9 cellular contexts compared by ENCODE assay signal in genomic region chr6:26576407-26576843, GRCh38. TPM values are rescaled to one million over a fixed set of nuclear protein-coding genes. Genes with fewer than 3 reads are reported as not detected.
DNase-seq lines count a peak whose midpoint lies in the region; ATAC-seq and TF ChIP-seq lines count a peak whose summit lies in the region.
"Had no signal": no experiment of that assay in that cellular context is flagged by ENCODE, and none has a peak within 500 bp of the region (broad histone marks: within the 10 kb centered on the region; RNA-seq: fewer than 3 reads in every experiment).

No MANE protein-coding gene starts in this region.

- CTCF ChIA-PET in activated CD8-positive, alpha-beta T cell treated with anti-CD3 and anti-CD28 coated beads for 36 hours (lab: Charles Lee) = interaction anchor here (0.8 to 15.0 kb wide), 5 partner anchors 18 to 245 kb away, joined by 3 to 180 read pairs (median 3); partner anchors contain the start of gene ABT1
- CTCF ChIA-PET in activated CD8-positive, alpha-beta T cell treated with anti-CD3 and anti-CD28 coated beads, Interleukin-2, amount 10 ng/mL, durations not matched to agents 7 days and 5 days (lab: Charles Lee) = interaction anchor here (1.0 to 20.0 kb wide), 7 partner anchors 8 to 254 kb away, joined by 3 to 298 read pairs (median 7); no protein-coding TSS in a partner anchor

- intact Hi-C loops in activated CD8-positive, alpha-beta T cell treated with anti-CD3 and anti-CD28 coated beads for 36 hours (cut with micrococcal nuclease) = no loop called here
- intact Hi-C loops in dorsolateral prefrontal cortex (cut with DNase I) = no loop called here

- peak overlapping the region; percentile 74 for H3K4me3 Mint-ChIP-seq in activated CD8-positive, alpha-beta T cell treated with anti-CD3 and anti-CD28 coated beads for 36 hours
- no peak overlapping the region for H3K4me3 Mint-ChIP-seq in activated CD8-positive, alpha-beta T cell treated with anti-CD3 and anti-CD28 coated beads, Interleukin-2, amount 10 ng/mL, durations not matched to agents 7 days and 5 days
- no peak overlapping the region for H3K4me3 Mint-ChIP-seq in progenitor cell of endocrine pancreas (ENCODE audit: low read depth)

- H3K4me1 Mint-ChIP-seq in activated CD8-positive, alpha-beta T cell treated with anti-CD3 and anti-CD28 coated beads for 36 hours (ENCODE audit: low read depth) = peaks cover 33% of the 10 kb centered on the region
- peaks cover 40% of the 10 kb centered on the region for H3K4me1 Mint-ChIP-seq in activated CD8-positive, alpha-beta T cell treated with anti-CD3 and anti-CD28 coated beads, Interleukin-2, amount 10 ng/mL, durations not matched to agents 7 days and 5 days (ENCODE audit: low read depth)
- peaks cover 7% of the 10 kb centered on the region for H3K4me1 Mint-ChIP-seq in progenitor cell of endocrine pancreas (ENCODE audit: low read depth)

- peaks cover 1% of the 10 kb centered on the region for H3K27me3 Mint-ChIP-seq in activated CD8-positive, alpha-beta T cell treated with anti-CD3 and anti-CD28 coated beads for 36 hours
- peaks cover 20% of the 10 kb centered on the region for H3K27me3 Mint-ChIP-seq in activated CD8-positive, alpha-beta T cell treated with anti-CD3 and anti-CD28 coated beads, Interleukin-2, amount 10 ng/mL, durations not matched to agents 7 days and 5 days (ENCODE audit: low read depth)
- peaks cover 45% of the 10 kb centered on the region for H3K27me3 Mint-ChIP-seq in progenitor cell of endocrine pancreas

- peak overlapping the region in 8 of 59 donors; percentile 2 to 42 (median 21) for H3K27ac ChIP-seq in dorsolateral prefrontal cortex

- peaks cover 14% of the 10 kb centered on the region for H3K9me3 Mint-ChIP-seq in activated CD8-positive, alpha-beta T cell treated with anti-CD3 and anti-CD28 coated beads for 36 hours
- H3K9me3 Mint-ChIP-seq in activated CD8-positive, alpha-beta T cell treated with anti-CD3 and anti-CD28 coated beads, Interleukin-2, amount 10 ng/mL, durations not matched to agents 7 days and 5 days (ENCODE audit: insufficient read depth) = no peaks in the 10 kb centered on the region
- peaks cover 13% of the 10 kb centered on the region for H3K9me3 Mint-ChIP-seq in progenitor cell of endocrine pancreas (ENCODE audit: low read depth)

- peaks cover 0 to 45% (median 3%) of the 10 kb centered on the region in 45 donors for H3K27me3 ChIP-seq in dorsolateral prefrontal cortex

- POLR2A ChIA-PET in activated CD8-positive, alpha-beta T cell treated with anti-CD3 and anti-CD28 coated beads for 36 hours (lab: Charles Lee) = interaction anchor here (0.6 to 1.4 kb wide), 4 partner anchors 9 to 24 kb away, joined by 3 to 5 read pairs (median 4); no protein-coding TSS in a partner anchor
- POLR2A ChIA-PET in activated CD8-positive, alpha-beta T cell treated with anti-CD3 and anti-CD28 coated beads, Interleukin-2, amount 10 ng/mL, durations not matched to agents 7 days and 5 days (lab: Charles Lee) = interaction anchor here (0.6 to 1.0 kb wide), 2 partner anchors 13 to 360 kb away, joined by 3 to 4 read pairs; a partner anchor contains a TSS

- H3K4me3 ChIP-seq in dorsolateral prefrontal cortex = peak overlapping the region in 51 of 59 donors; percentile 1 to 56 (median 35)

- DNase-seq in activated CD8-positive, alpha-beta T cell treated with anti-CD3 and anti-CD28 coated beads for 36 hours = no peak
- no peak for DNase-seq in activated CD8-positive, alpha-beta T cell treated with anti-CD3 and anti-CD28 coated beads, Interleukin-2, amount 10 ng/mL, durations not matched to agents 7 days and 5 days
- DNase-seq in OCI-M2 (lab: John Stamatoyannopoulos, UW; ENCODE audit: unreplicated experiment) (peak; percentile 83), dorsolateral prefrontal cortex (no peak), progenitor cell of endocrine pancreas (ENCODE audit: low spot score, unreplicated experiment) (no peak), NCI-H748 (lab: John Stamatoyannopoulos, UW; ENCODE audit: unreplicated experiment) (no peak)
- DNase-seq: NCI-H2171 had no signal

- H3K27ac Mint-ChIP-seq in activated CD8-positive, alpha-beta T cell treated with anti-CD3 and anti-CD28 coated beads for 36 hours = no peak overlapping the region
- no peak overlapping the region for H3K27ac Mint-ChIP-seq in activated CD8-positive, alpha-beta T cell treated with anti-CD3 and anti-CD28 coated beads, Interleukin-2, amount 10 ng/mL, durations not matched to agents 7 days and 5 days
- H3K27ac Mint-ChIP-seq in progenitor cell of endocrine pancreas = peak overlapping the region; percentile 80

- no peak for ATAC-seq in activated CD8-positive, alpha-beta T cell treated with anti-CD3 and anti-CD28 coated beads for 36 hours
- ATAC-seq in activated CD8-positive, alpha-beta T cell treated with anti-CD3 and anti-CD28 coated beads, Interleukin-2, amount 10 ng/mL, durations not matched to agents 7 days and 5 days = no peak
- ATAC-seq in HG03159 (IDR thresholded peaks at IDR 0.05; ENCODE audit: unreplicated experiment) (no peak), GM18520 (IDR thresholded peaks at IDR 0.05; ENCODE audit: unreplicated experiment) (no peak)

- peaks cover 4% of the 10 kb centered on the region for H3K36me3 Mint-ChIP-seq in activated CD8-positive, alpha-beta T cell treated with anti-CD3 and anti-CD28 coated beads for 36 hours (ENCODE audit: low read depth)
- H3K36me3 Mint-ChIP-seq in activated CD8-positive, alpha-beta T cell treated with anti-CD3 and anti-CD28 coated beads, Interleukin-2, amount 10 ng/mL, durations not matched to agents 7 days and 5 days (ENCODE audit: low read depth) = peaks cover 5% of the 10 kb centered on the region
- no peaks in the 10 kb centered on the region for H3K36me3 Mint-ChIP-seq in progenitor cell of endocrine pancreas (ENCODE audit: insufficient read depth)

- no peak for TF ChIP-seq CTCF in activated CD8-positive, alpha-beta T cell treated with anti-CD3 and anti-CD28 coated beads for 36 hours (IDR thresholded peaks at IDR 0.05)
- TF ChIP-seq CTCF in dorsolateral prefrontal cortex (IDR thresholded peaks at IDR 0.05 in 54 of 56, conservative IDR thresholded peaks at IDR 0.05 in 2 of 56; ENCODE audit: low read depth in 1 of 56, partially characterized antibody in 56 of 56) (peak in 1 of 56 donors; percentile 2), progenitor cell of endocrine pancreas (IDR thresholded peaks at IDR 0.05; ENCODE audit: unreplicated experiment) (no peak)

RNA-seq across cellular contexts. Expression of gene ABT1, which starts 20.3 kb away (rescaled TPM):
- total RNA-seq in activated CD8-positive, alpha-beta T cell treated with anti-CD3 and anti-CD28 coated beads for 36 hours = 10 to 100 TPM; 27.7 to 27.9 TPM
- 10 to 100 TPM; 25.0 to 25.3 TPM for total RNA-seq in activated CD8-positive, alpha-beta T cell treated with anti-CD3 and anti-CD28 coated beads, Interleukin-2, amount 10 ng/mL, durations not matched to agents 7 days and 5 days
- total RNA-seq in dorsolateral prefrontal cortex (10 to 100 TPM in 9 of 120 experiments, 1 to 10 TPM in 111; 5.9 to 11.3 (median 8.3) TPM), progenitor cell of endocrine pancreas (23.6 and 25.5 TPM in 2 replicates)

RNA-seq across cellular contexts. Expression of gene HMGN4, which starts 38.3 kb away (rescaled TPM):
- total RNA-seq in activated CD8-positive, alpha-beta T cell treated with anti-CD3 and anti-CD28 coated beads for 36 hours = 10 to 100 TPM; 80.2 to 83.3 TPM
- 10 to 100 TPM; 80.8 to 84.9 TPM for total RNA-seq in activated CD8-positive, alpha-beta T cell treated with anti-CD3 and anti-CD28 coated beads, Interleukin-2, amount 10 ng/mL, durations not matched to agents 7 days and 5 days
- total RNA-seq in dorsolateral prefrontal cortex = 10 to 100 TPM; 16.9 to 48.3 (median 28.5) TPM
- 39.7 and 42.5 TPM in 2 replicates for total RNA-seq in progenitor cell of endocrine pancreas
